In the genomic region with DNA sequence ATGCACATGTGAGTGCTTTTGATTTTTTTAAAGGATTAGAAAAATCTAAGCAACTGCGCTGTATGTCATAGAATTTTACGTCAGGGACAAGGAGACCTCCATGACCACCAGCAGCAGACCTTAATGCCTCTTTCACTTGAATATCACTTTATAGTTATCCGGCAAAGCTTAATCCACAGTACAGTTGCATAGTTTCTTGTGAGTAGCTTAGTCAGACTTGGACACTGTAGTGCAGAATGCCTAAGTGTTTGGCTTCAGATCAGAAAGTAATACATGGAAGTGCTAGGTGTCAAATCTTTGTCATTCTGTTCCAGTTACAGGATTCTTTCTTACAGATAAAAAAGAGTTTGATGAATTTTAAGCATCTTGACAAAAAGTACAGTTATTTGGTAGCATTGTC, we compare ENCODE assay signal across 25 cellular contexts.
DNase-seq lines count a peak whose midpoint lies in the region; TF ChIP-seq lines count a peak whose summit lies in the region.
"Had no signal": no experiment of that assay in that cellular context is flagged by ENCODE, and none has a peak within 500 bp of the region (broad histone marks: within the 10 kb centered on the region; RNA-seq: fewer than 3 reads in every experiment).

No MANE protein-coding gene starts in this region.

- H2BK12ac ChIP-seq in mesenchymal stem cell (ENCODE audit: low read length in 2 of 2), result peak overlapping the region in 1 of 2 experiments; percentile 50

- intact Hi-C loops in prostate gland (cut with DNase I), result no loop called here

- no peak overlapping the region for H2AK5ac ChIP-seq in mesenchymal stem cell (ENCODE audit: low read length, severe bottlenecking)

- no peak overlapping the region for H3K18ac ChIP-seq in mesenchymal stem cell (ENCODE audit: low read depth in 1 of 2, low read length in 2 of 2)

- no peak overlapping the region for H4K8ac ChIP-seq in mesenchymal stem cell (ENCODE audit: low read length)

- H3K4me3 ChIP-seq in AG10803 (ENCODE audit: low read length) (no peak overlapping the region), SK-N-MC (no peak overlapping the region), mesenchymal stem cell (ENCODE audit: insufficient read depth in 1 of 2, low read depth in 1 of 2, low read length in 2 of 2) (no peak overlapping the region), prostate gland (no peak overlapping the region)
- H3K4me3 ChIP-seq: K562, MG63, tibial nerve had no signal

- H2BK120ac ChIP-seq in mesenchymal stem cell (ENCODE audit: low read depth, low read length), result no peak overlapping the region

- DNase-seq in AG10803 (ENCODE audit: low read depth), result peak; percentile 56
- DNase-seq in SK-N-MC (ENCODE audit: low read depth, low spot score), result no peak
- DNase-seq in fibroblast of gingiva (ENCODE audit: low read depth), result peak; percentile 29
- peak; percentile 21 for DNase-seq in mesenchymal stem cell
- no peak for DNase-seq in stimulated activated CD4-positive, alpha-beta T cell treated with anti-CD3 and anti-CD28 coated beads, Interleukin-15, amount 100 ng/mL, for 24 hours
- DNase-seq in prostate gland (ENCODE audit: low spot score), result no peak
- DNase-seq in H4 (ENCODE audit: low spot score), result no peak
- DNase-seq in NCI-H1105 (lab: John Stamatoyannopoulos, UW), result no peak
- DNase-seq: activated B cell treated with CpG ODN at 0.5 μM for 24 hours; activated CD8-positive, alpha-beta memory T cell treated with anti-CD3 and anti-CD28 coated beads, Interleukin-2, amount 50 U/mL, for 4 hours; CD8-positive, alpha-beta T cell; DMS 273 treated with DMSO at 0.1 percent for 48 hours; effector CD8-positive, alpha-beta T cell; erythroblast; kidney glomerular epithelial cell; MG63; NCI-H1436; NCI-H2107; OCI-M1; retina; SW 1271; T1000 had no signal

- 97% methylated on average over 3 of the region's 3 CpGs for WGBS in mesenchymal stem cell
- 69% methylated on average over 3 of the region's 3 CpGs for WGBS in prostate gland

- H3K9ac ChIP-seq in SK-N-MC (ENCODE audit: insufficient read length) (peak overlapping the region; percentile 21), mesenchymal stem cell (ENCODE audit: low read length) (no peak overlapping the region)

- no peaks in the 10 kb centered on the region for H3K79me1 ChIP-seq in mesenchymal stem cell (replicated peaks; ENCODE audit: low read length, poor library complexity, severe bottlenecking)

- TF ChIP-seq CTCF in AG10803 (conservative IDR thresholded peaks at IDR 0.05; ENCODE audit: low read length) (no peak), prostate gland (IDR thresholded peaks at IDR 0.05) (no peak)

- no peak overlapping the region for H2BK5ac ChIP-seq in mesenchymal stem cell (ENCODE audit: low read depth, low read length, poor library complexity, severe bottlenecking)

- no peaks in the 10 kb centered on the region for H3K27me3 ChIP-seq in mesenchymal stem cell (ENCODE audit: control insufficient read depth in 1 of 2, insufficient read depth in 1 of 2, low read length in 2 of 2)
- H3K27me3 ChIP-seq in prostate gland (replicated peaks; ENCODE audit: insufficient read depth), result no peaks in the 10 kb centered on the region
- H3K27me3 ChIP-seq: MG63, neutrophil, tibial nerve had no signal

- no peaks in the 10 kb centered on the region for H3K9me3 ChIP-seq in SK-N-MC (ENCODE audit: low read depth, low read length)
- no peaks in the 10 kb centered on the region for H3K9me3 ChIP-seq in mesenchymal stem cell (ENCODE audit: control insufficient read depth, low read length)
- no peaks in the 10 kb centered on the region for H3K9me3 ChIP-seq in prostate gland
- H3K9me3 ChIP-seq: MG63, neutrophil, tibial nerve had no signal

- no peak overlapping the region for H3K23ac ChIP-seq in mesenchymal stem cell (ENCODE audit: low read length in 2 of 2)

- H3K4me2 ChIP-seq in mesenchymal stem cell (ENCODE audit: low read length, poor library complexity, severe bottlenecking), result peak overlapping the region; percentile 43

- no peak for TF ChIP-seq POLR2A in prostate gland (IDR thresholded peaks at IDR 0.05)

- H3K27ac ChIP-seq in SK-N-MC (no peak overlapping the region), mesenchymal stem cell (ENCODE audit: low read length, poor library complexity, severe bottlenecking) (peak overlapping the region; percentile 85), prostate gland (no peak overlapping the region)
- H3K27ac ChIP-seq: neutrophil, tibial nerve had no signal

- H3K36me3 ChIP-seq in SK-N-MC (ENCODE audit: insufficient read depth, low read length) (no peaks in the 10 kb centered on the region), mesenchymal stem cell (ENCODE audit: control insufficient read depth in 1 of 2, insufficient read depth in 2 of 2, low read depth in 1 of 2, low read length in 2 of 2) (no peaks in the 10 kb centered on the region), prostate gland (no peaks in the 10 kb centered on the region)
- H3K36me3 ChIP-seq: MG63, neutrophil, tibial nerve had no signal

- no peak overlapping the region for H2AFZ ChIP-seq in mesenchymal stem cell (ENCODE audit: low read depth, low read length)

- no peak overlapping the region for H4K91ac ChIP-seq in mesenchymal stem cell (ENCODE audit: low read length)

- H3K4me1 ChIP-seq in mesenchymal stem cell (ENCODE audit: control insufficient read depth, insufficient read depth, low read depth, low read length), result peaks cover 3% of the 10 kb centered on the region
- no peaks in the 10 kb centered on the region for H3K4me1 ChIP-seq in prostate gland (replicated peaks)
- H3K4me1 ChIP-seq: tibial nerve had no signal

- H3K14ac ChIP-seq in mesenchymal stem cell (ENCODE audit: low read length in 2 of 2), result no peak overlapping the region

- H2BK15ac ChIP-seq in mesenchymal stem cell (ENCODE audit: low read depth, poor library complexity, severe bottlenecking), result no peak overlapping the region

- peak overlapping the region in 1 of 2 experiments; percentile 75 for H3K4ac ChIP-seq in mesenchymal stem cell (ENCODE audit: low read depth in 1 of 2, low read length in 2 of 2)

Comparison
In these comparisons a context has a peak if more than half of its experiments do, and no peak if none do; other contexts are left out.
1. DNase-seq: peak in AG10803 (single experiment), fibroblast of gingiva (single experiment) and mesenchymal stem cell (single experiment); none in SK-N-MC (single experiment), stimulated activated CD4-positive, alpha-beta T cell treated with anti-CD3 and anti-CD28 coated beads, Interleukin-15, amount 100 ng/mL, for 24 hours (single experiment), prostate gland (single experiment), H4 (single experiment) and NCI-H1105 (single experiment).